In the genomic region with DNA sequence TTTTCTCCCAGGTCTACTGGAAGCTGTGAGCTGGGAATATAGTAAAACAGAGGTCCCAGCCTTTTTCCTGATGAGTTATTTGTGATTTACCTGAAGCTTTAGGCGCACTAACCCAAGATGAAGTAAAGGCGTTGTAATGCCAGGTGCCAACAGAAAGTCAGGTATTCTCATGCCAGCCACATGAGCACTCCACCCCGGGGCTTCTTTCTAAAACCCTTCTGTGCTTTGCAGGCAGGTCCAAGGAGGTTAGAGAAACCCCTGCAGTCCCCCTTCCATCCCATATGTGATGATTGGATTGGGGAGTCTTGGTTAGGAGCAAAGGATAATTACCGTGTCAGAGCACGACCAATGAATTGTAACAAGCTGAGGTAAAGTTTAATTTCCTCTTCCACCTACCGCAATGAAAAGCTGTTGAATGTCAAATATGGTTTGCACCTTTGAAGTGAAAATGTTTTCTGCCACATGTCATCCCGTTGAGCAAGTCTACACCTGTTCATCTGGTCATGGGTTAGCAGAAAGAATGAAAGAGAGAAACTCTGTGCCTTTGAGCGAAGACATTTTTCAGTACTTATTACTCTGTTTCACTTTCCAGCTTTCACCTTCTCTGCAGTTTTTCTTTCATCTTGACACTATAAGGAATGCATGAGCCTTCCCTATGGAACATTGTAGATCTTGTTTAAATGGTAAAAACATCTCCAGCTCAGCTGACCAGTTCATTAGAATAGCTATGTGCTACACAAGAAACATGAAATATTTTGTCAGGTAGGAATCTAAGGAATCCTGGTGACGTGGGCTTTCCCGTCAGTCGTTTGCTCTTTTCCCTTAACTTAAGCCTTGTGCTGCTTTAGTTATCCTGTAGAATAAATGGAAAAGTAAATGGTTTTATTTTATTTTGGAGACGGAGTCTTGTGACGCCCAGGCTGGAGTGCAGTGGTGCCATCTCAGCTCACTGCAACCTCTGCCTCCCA, we compare ENCODE assay signal across 12 cellular contexts. TPM values are rescaled to one million over a fixed set of nuclear protein-coding genes. Genes with fewer than 3 reads are reported as not detected.
DNase-seq lines count a peak whose midpoint lies in the region; ATAC-seq lines count a peak whose summit lies in the region.
"Had no signal": no experiment of that assay in that cellular context is flagged by ENCODE, and none has a peak within 500 bp of the region (broad histone marks: within the 10 kb centered on the region; RNA-seq: fewer than 3 reads in every experiment).

No MANE protein-coding gene starts in this region.

- POLR2A ChIA-PET in naive thymus-derived CD4-positive, alpha-beta T cell (lab: Charles Lee) = no interaction called here

- H3K4me1 Mint-ChIP-seq in naive thymus-derived CD4-positive, alpha-beta T cell = no peaks in the 10 kb centered on the region

- no peaks in the 10 kb centered on the region for H3K36me3 ChIP-seq in naive thymus-derived CD4-positive, alpha-beta T cell (ENCODE audit: control insufficient read depth in 2 of 3, insufficient read depth in 3 of 3, low read length in 3 of 3)
- H3K36me3 ChIP-seq: adrenal gland had no signal

- no peaks in the 10 kb centered on the region for H3K9me3 Mint-ChIP-seq in naive thymus-derived CD4-positive, alpha-beta T cell

- peaks cover 6 to 23% (median 10%) of the 10 kb centered on the region in 5 donors for H3K27me3 Mint-ChIP-seq in naive thymus-derived CD4-positive, alpha-beta T cell

- intact Hi-C loops in naive thymus-derived CD4-positive, alpha-beta T cell (cut with micrococcal nuclease) = no loop called here

- no peaks in the 10 kb centered on the region for H3K27me3 ChIP-seq in naive thymus-derived CD4-positive, alpha-beta T cell (ENCODE audit: control insufficient read depth in 2 of 2, insufficient read depth in 2 of 2, low read length in 2 of 2)
- H3K27me3 ChIP-seq: adrenal gland, MG63 had no signal

- no peak overlapping the region for H3K4me3 ChIP-seq in naive thymus-derived CD4-positive, alpha-beta T cell (ENCODE audit: low read length)
- H3K4me3 ChIP-seq: adrenal gland, MG63 had no signal

- CTCF ChIA-PET in naive thymus-derived CD4-positive, alpha-beta T cell (lab: Charles Lee) = no interaction called here

- no peak overlapping the region for H3K4me3 Mint-ChIP-seq in naive thymus-derived CD4-positive, alpha-beta T cell

- H3K9me3 ChIP-seq in naive thymus-derived CD4-positive, alpha-beta T cell (ENCODE audit: control insufficient read depth in 2 of 3, low read length in 3 of 3) = no peaks in the 10 kb centered on the region
- H3K9me3 ChIP-seq: adrenal gland, MG63 had no signal

- H3K27ac Mint-ChIP-seq in naive thymus-derived CD4-positive, alpha-beta T cell = no peak overlapping the region

- DNase-seq in naive thymus-derived CD4-positive, alpha-beta T cell = no peak
- no peak for DNase-seq in T-helper 9 cell
- DNase-seq: adrenal gland, DND-41, MG63, T-helper 1 cell had no signal

- H3K4me1 ChIP-seq in naive thymus-derived CD4-positive, alpha-beta T cell (ENCODE audit: control insufficient read depth in 2 of 2, insufficient read depth in 2 of 2, low read length in 2 of 2) = no peaks in the 10 kb centered on the region
- H3K4me1 ChIP-seq: adrenal gland had no signal

- peak overlapping the region; percentile 40 for H3K27ac ChIP-seq in temporal lobe (ENCODE audit: low read depth, low read length)
- no peak overlapping the region for H3K27ac ChIP-seq in naive thymus-derived CD4-positive, alpha-beta T cell (ENCODE audit: low read depth, low read length)
- H3K27ac ChIP-seq: adrenal gland had no signal

- no peaks in the 10 kb centered on the region for H3K36me3 Mint-ChIP-seq in naive thymus-derived CD4-positive, alpha-beta T cell

- peak; percentile 60 for ATAC-seq in GM21447 (IDR thresholded peaks at IDR 0.05; ENCODE audit: unreplicated experiment)
- peak; percentile 64 for ATAC-seq in HG03558 (IDR thresholded peaks at IDR 0.05; ENCODE audit: extremely low read depth, unreplicated experiment)
- ATAC-seq in esophagus mucosa = peak; percentile 75
- ATAC-seq in naive thymus-derived CD4-positive, alpha-beta T cell = no peak
- no peak for ATAC-seq in HG03108 (IDR thresholded peaks at IDR 0.05; ENCODE audit: unreplicated experiment)
- ATAC-seq in HG03378 (IDR thresholded peaks at IDR 0.05; ENCODE audit: unreplicated experiment) = no peak

RNA-seq across cellular contexts. Expression of gene SCHIP1, which starts 55.6 kb away (rescaled TPM):
- total RNA-seq in esophagus mucosa (1.00 TPM), temporal lobe (34.7 TPM)
- not detected for total RNA-seq in naive thymus-derived CD4-positive, alpha-beta T cell
- not detected for polyA plus RNA-seq in naive thymus-derived CD4-positive, alpha-beta T cell

Comparison
In these comparisons a context has a peak if more than half of its experiments do, and no peak if none do; other contexts are left out.
1. ATAC-seq: peak in GM21447 (single experiment), HG03558 (single experiment) and esophagus mucosa (single experiment); none in naive thymus-derived CD4-positive, alpha-beta T cell (single experiment), HG03108 (single experiment) and HG03378 (single experiment).
2. RNA of gene SCHIP1, which starts 55.6 kb away (total RNA-seq): 34.7 TPM in temporal lobe (single experiment); 1.00 TPM in esophagus mucosa (single experiment) and not detected in naive thymus-derived CD4-positive, alpha-beta T cell; every median in the first group is over 10 times any median in the second.